ENCODE assay signal across 11 cellular contexts in the genomic region with DNA sequence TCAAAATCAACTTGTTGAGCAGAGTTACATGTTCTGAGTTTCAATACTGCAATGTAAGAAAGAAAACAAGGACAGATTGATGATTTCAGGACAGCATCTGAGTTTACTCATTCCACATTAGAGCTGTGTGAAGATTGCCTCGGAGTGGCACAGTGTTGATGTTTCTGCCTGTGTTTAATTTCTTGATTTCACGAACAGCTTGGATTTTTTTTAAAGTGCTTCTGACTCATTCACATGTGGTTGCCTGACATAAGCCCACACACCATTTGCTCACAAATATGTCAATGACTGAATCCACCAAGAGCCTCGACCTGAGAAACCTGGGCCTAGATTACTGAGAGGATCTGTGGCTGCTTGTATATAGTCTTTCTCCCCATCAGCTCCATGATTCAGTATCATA.
DNase-seq lines count a peak whose midpoint lies in the region; ATAC-seq, FAIRE-seq and TF ChIP-seq lines count a peak whose summit lies in the region.
"Had no signal": no experiment of that assay in that cellular context is flagged by ENCODE, and none has a peak within 500 bp of the region (broad histone marks: within the 10 kb centered on the region; RNA-seq: fewer than 3 reads in every experiment).

No MANE protein-coding gene starts in this region.

- H3K4me3 Mint-ChIP-seq in Calu3 (ENCODE audit: low read depth, unreplicated experiment) (no peak overlapping the region), nephron progenitor cell (no peak overlapping the region)

- DNase-seq in Daoy (ENCODE audit: low read depth) (peak; percentile 61), HTR-8/SVneo (ENCODE audit: insufficient read length, low spot score) (peak; percentile 68), cardiac fibroblast (ENCODE audit: low read depth in 2 of 2) (peak; percentile 68 to 73), middle frontal gyrus (ENCODE audit: extremely low spot score, low spot score) (peak; percentile 20), Calu3 (no peak), nephron progenitor cell (no peak)
- DNase-seq: KG1, NCI-H774 had no signal

- H3K4me3 ChIP-seq in cardiac fibroblast (replicated peaks in 1 of 2; ENCODE audit: low read depth in 2 of 2, low read length in 2 of 2) = no peak overlapping the region

- H3K27ac Mint-ChIP-seq in Calu3 (ENCODE audit: unreplicated experiment) (no peak overlapping the region), nephron progenitor cell (no peak overlapping the region)

- no TSS peak for BruUV-seq in Calu3 (replicated peaks; lab: Mats Ljungman, UMichigan)

- peaks cover 12% of the 10 kb centered on the region for H3K27me3 Mint-ChIP-seq in Calu3 (ENCODE audit: unreplicated experiment)
- H3K27me3 Mint-ChIP-seq in nephron progenitor cell (ENCODE audit: low read depth, poor library complexity) = peaks cover 12% of the 10 kb centered on the region

- TF ChIP-seq CTCF in cardiac fibroblast (IDR thresholded peaks at IDR 0.05; ENCODE audit: low read depth, low read length) = no peak
- TF ChIP-seq CTCF in Calu3 (IDR thresholded peaks at IDR 0.05; ENCODE audit: unreplicated experiment) = no peak
- no peak for TF ChIP-seq CTCF in nephron progenitor cell (IDR thresholded peaks at IDR 0.05)

- H3K4me1 Mint-ChIP-seq in Calu3 (ENCODE audit: low read depth, unreplicated experiment) = no peaks in the 10 kb centered on the region
- H3K4me1 Mint-ChIP-seq in nephron progenitor cell = peaks cover 26% of the 10 kb centered on the region

- intact Hi-C loops in Calu3 (cut with micrococcal nuclease; ENCODE audit: unreplicated experiment) = no loop called here

- CTCF ChIA-PET in Calu3 (lab: Charles Lee) = interaction anchor here (0.6 kb wide), 1 partner anchor 52 kb away, joined by 3 read pairs; no protein-coding TSS in a partner anchor

- FAIRE-seq in HTR-8/SVneo (lab: Jason Lieb, UNC) = peak; percentile 96
- FAIRE-seq: colon had no signal

- ATAC-seq in GM19351 (IDR thresholded peaks at IDR 0.05; ENCODE audit: unreplicated experiment) (no peak), GM21515 (IDR thresholded peaks at IDR 0.05; ENCODE audit: unreplicated experiment) (no peak)

- no peaks in the 10 kb centered on the region for H3K36me3 Mint-ChIP-seq in Calu3 (ENCODE audit: insufficient read depth, unreplicated experiment)
- H3K36me3 Mint-ChIP-seq in nephron progenitor cell (ENCODE audit: low read depth) = no peaks in the 10 kb centered on the region

- no peaks in the 10 kb centered on the region for H3K9me3 Mint-ChIP-seq in Calu3 (ENCODE audit: low read depth, unreplicated experiment)
- peaks cover 6% of the 10 kb centered on the region for H3K9me3 Mint-ChIP-seq in nephron progenitor cell

Comparison
In these comparisons a context has a peak if more than half of its experiments do, and no peak if none do; other contexts are left out.
1. DNase-seq: peak in Daoy (single experiment), HTR-8/SVneo (single experiment), cardiac fibroblast (2 of 2) and middle frontal gyrus (single experiment); none in Calu3 (single experiment) and nephron progenitor cell (single experiment).